1 cellular context compared by ENCODE assay signal in genomic region chr16:11418506-11418905, GRCh38.
TF ChIP-seq lines count a peak whose summit lies in the region.

No MANE protein-coding gene starts in this region.

TF ChIP-seq in GM23338, 12 proteins besides CTCF, POLR2A, EP300 and RAD21 (continued from another document):
- TF ChIP-seq JUNB (IDR thresholded peaks at IDR 0.05; ENCODE audit: unreplicated experiment) (no peak), REST (IDR thresholded peaks at IDR 0.05; ENCODE audit: unreplicated experiment) (no peak), CREB1 (CRISPR knock-in tag; IDR thresholded peaks at IDR 0.05; ENCODE audit: low read depth) (no peak), POLR2AphosphoS5 (IDR thresholded peaks at IDR 0.05; ENCODE audit: low read depth) (no peak), ZNF462 (CRISPR knock-in tag; IDR thresholded peaks at IDR 0.05) (no peak), ZNF114 (CRISPR knock-in tag; IDR thresholded peaks at IDR 0.05) (no peak)
